In genomic region chr11:828501-829115, GRCh38 we compare ENCODE assay signal across 11 cellular contexts. TPM values are rescaled to one million over a fixed set of nuclear protein-coding genes. Genes with fewer than 3 reads are reported as not detected.
DNase-seq lines count a peak whose midpoint lies in the region; ATAC-seq, FAIRE-seq and TF ChIP-seq lines count a peak whose summit lies in the region.
"Had no signal": no experiment of that assay in that cellular context is flagged by ENCODE, and none has a peak within 500 bp of the region (broad histone marks: within the 10 kb centered on the region; RNA-seq: fewer than 3 reads in every experiment).

No MANE protein-coding gene starts in this region.

- FAIRE-seq in HepG2 (lab: Jason Lieb, UNC), result no peak
- FAIRE-seq: A204.1 had no signal

- H3K4me1 ChIP-seq in HepG2 (ENCODE audit: insufficient read depth, low read length), result peaks cover 71% of the 10 kb centered on the region

- TF ChIP-seq CTCF in HepG2 (CRISPR knock-in tag; IDR thresholded peaks at IDR 0.05), result no peak

- H3K27ac ChIP-seq in HepG2 (ENCODE audit: extremely low read length, insufficient read depth, low read length), result no peak overlapping the region
- H3K27ac ChIP-seq: SJSA1 had no signal

- H3K9ac ChIP-seq in HepG2 (ENCODE audit: insufficient read depth, low read depth, low read length), result no peak overlapping the region

- ATAC-seq in activated naive CD8-positive, alpha-beta T cell treated with anti-CD3 and anti-CD28 coated beads, Interleukin-2, amount 10 ng/mL, durations not matched to agents 7 days and 5 days (ENCODE audit: low read depth), result no peak
- ATAC-seq in HepG2, result no peak
- ATAC-seq in stimulated activated memory B cell treated with anti-CD40 and anti-IgM and Interleukin-4, amounts not matched to agents 10 μg/mL and 1 μg/mL and 100 μg/mL, for 72 hours, result no peak
- ATAC-seq in GM18868 (IDR thresholded peaks at IDR 0.05; ENCODE audit: unreplicated experiment), result no peak

- no peak overlapping the region for H3K27ac Mint-ChIP-seq in T-helper 1 cell treated with Interleukin-12 subunit alpha and Interleukin-12 subunit beta and Interleukin-4 antibody, amounts not matched to agents 30 μg/mL and 1 μg/mL, for 36 hours
- H3K27ac Mint-ChIP-seq in activated naive CD8-positive, alpha-beta T cell treated with anti-CD3 and anti-CD28 coated beads, Interleukin-2, amount 10 ng/mL, durations not matched to agents 7 days and 5 days, result no peak overlapping the region
- H3K27ac Mint-ChIP-seq in stimulated activated memory B cell treated with anti-CD40 and anti-IgM and Interleukin-4, amounts not matched to agents 10 μg/mL and 1 μg/mL and 100 μg/mL, for 72 hours, result peak overlapping the region; percentile 48

- H3K36me3 Mint-ChIP-seq in T-helper 1 cell treated with Interleukin-12 subunit alpha and Interleukin-12 subunit beta and Interleukin-4 antibody, amounts not matched to agents 30 μg/mL and 1 μg/mL, for 36 hours (ENCODE audit: low read depth), result peaks cover 6% of the 10 kb centered on the region
- H3K36me3 Mint-ChIP-seq in activated naive CD8-positive, alpha-beta T cell treated with anti-CD3 and anti-CD28 coated beads, Interleukin-2, amount 10 ng/mL, durations not matched to agents 7 days and 5 days, result peaks cover 6% of the 10 kb centered on the region
- H3K36me3 Mint-ChIP-seq in stimulated activated memory B cell treated with anti-CD40 and anti-IgM and Interleukin-4, amounts not matched to agents 10 μg/mL and 1 μg/mL and 100 μg/mL, for 72 hours, result peaks cover 11% of the 10 kb centered on the region

- TF ChIP-seq POLR2A in HepG2 (IDR thresholded peaks at IDR 0.05; ENCODE audit: insufficient read depth in 1 of 2, low read depth in 2 of 2, low read length in 2 of 2), result no peak

- in situ Hi-C loops in HepG2 (cut with HindIII; ENCODE audit: extremely low pct_ligation_motif_present, low pct_unique_long_range_greater_than_20kb), result no loop called here

- WGBS in HepG2 (ENCODE audit: low lambda C conversion rate), result 88% methylated on average over 5 of the region's 20 CpGs

- no peaks in the 10 kb centered on the region for H4K20me1 ChIP-seq in HepG2 (ENCODE audit: insufficient read depth, low read length)

- peaks cover 41% of the 10 kb centered on the region for H3K27me3 Mint-ChIP-seq in T-helper 1 cell treated with Interleukin-12 subunit alpha and Interleukin-12 subunit beta and Interleukin-4 antibody, amounts not matched to agents 30 μg/mL and 1 μg/mL, for 36 hours (ENCODE audit: low read depth)
- peaks cover 30% of the 10 kb centered on the region for H3K27me3 Mint-ChIP-seq in activated naive CD8-positive, alpha-beta T cell treated with anti-CD3 and anti-CD28 coated beads, Interleukin-2, amount 10 ng/mL, durations not matched to agents 7 days and 5 days
- peaks cover 23% of the 10 kb centered on the region for H3K27me3 Mint-ChIP-seq in stimulated activated memory B cell treated with anti-CD40 and anti-IgM and Interleukin-4, amounts not matched to agents 10 μg/mL and 1 μg/mL and 100 μg/mL, for 72 hours

- peaks cover 4% of the 10 kb centered on the region for H3K4me1 Mint-ChIP-seq in T-helper 1 cell treated with Interleukin-12 subunit alpha and Interleukin-12 subunit beta and Interleukin-4 antibody, amounts not matched to agents 30 μg/mL and 1 μg/mL, for 36 hours (ENCODE audit: low read depth)
- H3K4me1 Mint-ChIP-seq in activated naive CD8-positive, alpha-beta T cell treated with anti-CD3 and anti-CD28 coated beads, Interleukin-2, amount 10 ng/mL, durations not matched to agents 7 days and 5 days, result peaks cover 16% of the 10 kb centered on the region
- peaks cover 56% of the 10 kb centered on the region for H3K4me1 Mint-ChIP-seq in stimulated activated memory B cell treated with anti-CD40 and anti-IgM and Interleukin-4, amounts not matched to agents 10 μg/mL and 1 μg/mL and 100 μg/mL, for 72 hours

- no peak overlapping the region for H2AFZ ChIP-seq in HepG2 (ENCODE audit: low read length)

- POLR2A ChIA-PET in activated naive CD8-positive, alpha-beta T cell treated with anti-CD3 and anti-CD28 coated beads, Interleukin-2, amount 10 ng/mL, durations not matched to agents 7 days and 5 days (lab: Charles Lee), result interaction anchor here (2.1 to 9.6 kb wide), 3 partner anchors 9 to 20 kb away, joined by 8 to 67 read pairs (median 39); partner anchors contain the start of genes PNPLA2, POLR2L, RPLP2 and TSPAN4
- POLR2A ChIA-PET in HepG2 (lab: Yijun Ruan, JAX), result interaction anchor here (1.8 to 16.1 kb wide), 3 partner anchors 10 to 19 kb away, joined by 9 to 264 read pairs (median 141); partner anchors contain the start of genes PNPLA2, POLR2L, RPLP2 and TSPAN4

- no peaks in the 10 kb centered on the region for H3K9me3 ChIP-seq in HepG2 (ENCODE audit: low read length)
- H3K9me3 ChIP-seq: SJSA1 had no signal

- H3K36me3 ChIP-seq in HepG2 (replicated peaks in 1 of 2; ENCODE audit: control insufficient read depth in 1 of 2, insufficient read depth in 2 of 2, low read length in 2 of 2), result peaks cover 1 to 12% of the 10 kb centered on the region in 2 experiments; a peak in 2 of 5 replicates

- peak overlapping the region in 1 of 3 experiments; percentile 80; a peak in 1 of 6 replicates for H3K4me3 ChIP-seq in HepG2 (replicated peaks in 1 of 3; ENCODE audit: insufficient read depth in 1 of 3, low read depth in 2 of 3, low read length in 3 of 3)
- H3K4me3 ChIP-seq: SJSA1 had no signal

- TF ChIP-seq RAD21 in HepG2 (CRISPR knock-in tag; IDR thresholded peaks at IDR 0.05), result no peak

- CTCF ChIA-PET in HepG2 (lab: Yijun Ruan, JAX; ENCODE audit: low intra/inter-chr PET ratio, low total read pairs), result no interaction called here

- peak overlapping the region; percentile 76 for H3K4me3 Mint-ChIP-seq in T-helper 1 cell treated with Interleukin-12 subunit alpha and Interleukin-12 subunit beta and Interleukin-4 antibody, amounts not matched to agents 30 μg/mL and 1 μg/mL, for 36 hours
- H3K4me3 Mint-ChIP-seq in activated naive CD8-positive, alpha-beta T cell treated with anti-CD3 and anti-CD28 coated beads, Interleukin-2, amount 10 ng/mL, durations not matched to agents 7 days and 5 days, result peak overlapping the region; percentile 79
- peak overlapping the region; percentile 79 for H3K4me3 Mint-ChIP-seq in stimulated activated memory B cell treated with anti-CD40 and anti-IgM and Interleukin-4, amounts not matched to agents 10 μg/mL and 1 μg/mL and 100 μg/mL, for 72 hours

- DNase-seq in T-helper 1 cell (no peak), HepG2 (ENCODE audit: low spot score) (no peak), NCI-H1694 (lab: John Stamatoyannopoulos, UW) (no peak)
- no peak for DNase-seq in activated naive CD8-positive, alpha-beta T cell treated with anti-CD3 and anti-CD28 coated beads, Interleukin-2, amount 10 ng/mL, durations not matched to agents 7 days and 5 days
- no peak for DNase-seq in central memory CD4-positive, alpha-beta T cell
- DNase-seq: NCI-H1436 treated with DMSO at 0.1 percent for 48 hours had no signal

- BruUV-seq in HepG2 (replicated peaks; lab: Mats Ljungman, UMichigan), result no TSS peak

- peaks cover 2% of the 10 kb centered on the region for H3K79me2 ChIP-seq in HepG2 (ENCODE audit: insufficient read depth, low read length)

- H3K27me3 ChIP-seq in HepG2 (ENCODE audit: control insufficient read depth in 1 of 2, insufficient read depth in 2 of 2, low read length in 2 of 2), result no peaks in the 10 kb centered on the region

- H3K4me2 ChIP-seq in HepG2 (ENCODE audit: low read depth, low read length), result peak overlapping the region; percentile 91; the same call in 1 of the 2 replicates

- intact Hi-C loops in HepG2 (cut with micrococcal nuclease; ENCODE audit: unreplicated experiment), result no loop called here

- TF ChIP-seq EP300 in HepG2 (IDR thresholded peaks at IDR 0.05; ENCODE audit: low read depth in 2 of 2, low read length in 2 of 2), result no peak
- no peak for TF ChIP-seq EP300 in HepG2 (CRISPR knock-in tag; IDR thresholded peaks at IDR 0.05; ENCODE audit: borderline replicate concordance)

- H3K9me3 Mint-ChIP-seq in T-helper 1 cell treated with Interleukin-12 subunit alpha and Interleukin-12 subunit beta and Interleukin-4 antibody, amounts not matched to agents 30 μg/mL and 1 μg/mL, for 36 hours, result no peaks in the 10 kb centered on the region
- H3K9me3 Mint-ChIP-seq in activated naive CD8-positive, alpha-beta T cell treated with anti-CD3 and anti-CD28 coated beads, Interleukin-2, amount 10 ng/mL, durations not matched to agents 7 days and 5 days, result no peaks in the 10 kb centered on the region
- no peaks in the 10 kb centered on the region for H3K9me3 Mint-ChIP-seq in stimulated activated memory B cell treated with anti-CD40 and anti-IgM and Interleukin-4, amounts not matched to agents 10 μg/mL and 1 μg/mL and 100 μg/mL, for 72 hours

RNA-seq across cellular contexts. Expression of gene CRACR2B, which starts 0.9 kb away (rescaled TPM):
- total RNA-seq in activated naive CD8-positive, alpha-beta T cell treated with anti-CD3 and anti-CD28 coated beads, Interleukin-2, amount 10 ng/mL, durations not matched to agents 7 days and 5 days, result 10 to 100 TPM; 10.5 to 11.2 TPM
- total RNA-seq in HepG2 (2016; rRNA removed; fragmentation: Illumina TruSeq; extraction: Trizol), result 8.9 and 14.9 TPM in 2 replicates
- 5.5 and 5.9 TPM in 2 replicates for total RNA-seq in HepG2 (2016; cell fraction: cytosol; rRNA removed; fragmentation: Illumina TruSeq; extraction: Trizol; ENCODE audit: low read depth)
- total RNA-seq in HepG2 (2016; cell fraction: insoluble cytoplasmic fraction; rRNA removed; fragmentation: Illumina TruSeq; extraction: Trizol), result 8.5 and 12.6 TPM in 2 replicates
- 6.6 and 10.0 TPM in 2 replicates for total RNA-seq in HepG2 (2016; cell fraction: membrane; rRNA removed; fragmentation: Illumina TruSeq; extraction: Trizol)
- 10.8 and 16.7 TPM in 2 replicates for total RNA-seq in HepG2 (2016; cell fraction: nucleus; rRNA removed; fragmentation: Illumina TruSeq; extraction: Trizol)
- 21.0 and 27.7 TPM in 2 replicates for polyA plus RNA-seq in HepG2 (2011; rRNA removed)
- 9.8 and 16.5 TPM in 2 replicates for polyA plus RNA-seq in HepG2 (2011; cell fraction: cytosol; rRNA removed)
- polyA plus RNA-seq in HepG2 (2011; cell fraction: nucleus; rRNA removed), result 278 and 343 TPM in 2 replicates
- 10.5 and 14.8 TPM in 2 replicates for polyA plus RNA-seq in HepG2 (2012)
- 8.3 and 10.9 TPM in 2 replicates for polyA plus RNA-seq in HepG2 (2016; cell fraction: cytosol; fragmentation: Illumina TruSeq; extraction: Trizol; ENCODE audit: low read depth)
- polyA plus RNA-seq in HepG2 (2016; cell fraction: insoluble cytoplasmic fraction; fragmentation: Illumina TruSeq; extraction: Trizol; ENCODE audit: low read depth), result 14.8 and 17.4 TPM in 2 replicates
- 11.2 and 14.5 TPM in 2 replicates for polyA plus RNA-seq in HepG2 (2016; cell fraction: membrane; fragmentation: Illumina TruSeq; extraction: Trizol; ENCODE audit: low read depth)
- polyA plus RNA-seq in HepG2 (2016; cell fraction: nucleus; fragmentation: Illumina TruSeq; extraction: Trizol; ENCODE audit: insufficient read depth, low read depth), result 48.6 and 55.2 TPM in 2 replicates
- 3.4 and 13.9 TPM in 2 replicates for polyA minus RNA-seq in HepG2 (2011; rRNA and poly(A)+ RNA removed; ENCODE audit: low replicate concordance)
- polyA minus RNA-seq in HepG2 (2011; cell fraction: cytosol; rRNA and poly(A)+ RNA removed), result 7.5 and 8.4 TPM in 2 replicates
- polyA minus RNA-seq in HepG2 (2011; cell fraction: nucleus; rRNA and poly(A)+ RNA removed), result 22.7 and 23.2 TPM in 2 replicates
- total RNA-seq: SJSA1 had no signal

RNA-seq across cellular contexts. Expression of gene CD151, which starts 4.1 kb away (rescaled TPM):
- total RNA-seq in activated naive CD8-positive, alpha-beta T cell treated with anti-CD3 and anti-CD28 coated beads, Interleukin-2, amount 10 ng/mL, durations not matched to agents 7 days and 5 days, result 10 to 100 TPM; 36.4 to 37.4 TPM
- 54.0 and 125 TPM in 2 replicates for total RNA-seq in HepG2 (2016; rRNA removed; fragmentation: Illumina TruSeq; extraction: Trizol)
- 31.5 and 37.4 TPM in 2 replicates for total RNA-seq in HepG2 (2016; cell fraction: cytosol; rRNA removed; fragmentation: Illumina TruSeq; extraction: Trizol; ENCODE audit: low read depth)
- total RNA-seq in HepG2 (2016; cell fraction: insoluble cytoplasmic fraction; rRNA removed; fragmentation: Illumina TruSeq; extraction: Trizol), result 60.0 and 126 TPM in 2 replicates
- total RNA-seq in HepG2 (2016; cell fraction: membrane; rRNA removed; fragmentation: Illumina TruSeq; extraction: Trizol), result 34.7 and 43.1 TPM in 2 replicates
- total RNA-seq in HepG2 (2016; cell fraction: nucleus; rRNA removed; fragmentation: Illumina TruSeq; extraction: Trizol), result 93.4 and 110 TPM in 2 replicates
- 197 and 287 TPM in 2 replicates for polyA plus RNA-seq in HepG2 (2011; rRNA removed)
- 200 and 252 TPM in 2 replicates for polyA plus RNA-seq in HepG2 (2011; cell fraction: cytosol; rRNA removed)
- 375 and 396 TPM in 2 replicates for polyA plus RNA-seq in HepG2 (2011; cell fraction: nucleus; rRNA removed)
- polyA plus RNA-seq in HepG2 (2012), result 93.8 and 141 TPM in 2 replicates
- polyA plus RNA-seq in HepG2 (2016; cell fraction: cytosol; fragmentation: Illumina TruSeq; extraction: Trizol; ENCODE audit: low read depth), result 36.4 and 45.9 TPM in 2 replicates
- polyA plus RNA-seq in HepG2 (2016; cell fraction: insoluble cytoplasmic fraction; fragmentation: Illumina TruSeq; extraction: Trizol; ENCODE audit: low read depth), result 54.8 and 63.7 TPM in 2 replicates
- polyA plus RNA-seq in HepG2 (2016; cell fraction: membrane; fragmentation: Illumina TruSeq; extraction: Trizol; ENCODE audit: low read depth), result 41.9 and 45.5 TPM in 2 replicates
- polyA plus RNA-seq in HepG2 (2016; cell fraction: nucleus; fragmentation: Illumina TruSeq; extraction: Trizol; ENCODE audit: insufficient read depth, low read depth), result 208 and 218 TPM in 2 replicates
- polyA minus RNA-seq in HepG2 (2011; rRNA and poly(A)+ RNA removed; ENCODE audit: low replicate concordance), result 312 and 492 TPM in 2 replicates
- polyA minus RNA-seq in HepG2 (2011; cell fraction: cytosol; rRNA and poly(A)+ RNA removed), result 90.0 and 90.8 TPM in 2 replicates
- polyA minus RNA-seq in HepG2 (2011; cell fraction: nucleus; rRNA and poly(A)+ RNA removed), result 60.9 and 80.8 TPM in 2 replicates

RNA-seq across cellular contexts. Expression of gene PNPLA2, which starts 9.9 kb away (rescaled TPM):
- 100 to 1,000 TPM; 110 to 125 TPM for total RNA-seq in activated naive CD8-positive, alpha-beta T cell treated with anti-CD3 and anti-CD28 coated beads, Interleukin-2, amount 10 ng/mL, durations not matched to agents 7 days and 5 days
- total RNA-seq in HepG2 (2016; rRNA removed; fragmentation: Illumina TruSeq; extraction: Trizol), result 4.8 and 10.5 TPM in 2 replicates
- 3.8 and 4.1 TPM in 2 replicates for total RNA-seq in HepG2 (2016; cell fraction: cytosol; rRNA removed; fragmentation: Illumina TruSeq; extraction: Trizol; ENCODE audit: low read depth)
- total RNA-seq in HepG2 (2016; cell fraction: insoluble cytoplasmic fraction; rRNA removed; fragmentation: Illumina TruSeq; extraction: Trizol), result 4.0 and 11.4 TPM in 2 replicates
- total RNA-seq in HepG2 (2016; cell fraction: membrane; rRNA removed; fragmentation: Illumina TruSeq; extraction: Trizol), result 4.4 and 5.4 TPM in 2 replicates
- total RNA-seq in HepG2 (2016; cell fraction: nucleus; rRNA removed; fragmentation: Illumina TruSeq; extraction: Trizol), result 17.2 and 23.5 TPM in 2 replicates
- polyA plus RNA-seq in HepG2 (2011; rRNA removed), result 43.2 and 58.1 TPM in 2 replicates
- polyA plus RNA-seq in HepG2 (2011; cell fraction: cytosol; rRNA removed), result 7.3 and 12.8 TPM in 2 replicates
- polyA plus RNA-seq in HepG2 (2011; cell fraction: nucleus; rRNA removed), result 830 and 954 TPM in 2 replicates
- 70.1 and 82.8 TPM in 2 replicates for polyA plus RNA-seq in HepG2 (2012)
- 4.8 and 6.6 TPM in 2 replicates for polyA plus RNA-seq in HepG2 (2016; cell fraction: cytosol; fragmentation: Illumina TruSeq; extraction: Trizol; ENCODE audit: low read depth)
- polyA plus RNA-seq in HepG2 (2016; cell fraction: insoluble cytoplasmic fraction; fragmentation: Illumina TruSeq; extraction: Trizol; ENCODE audit: low read depth), result 14.6 and 20.2 TPM in 2 replicates
- 7.5 and 10.2 TPM in 2 replicates for polyA plus RNA-seq in HepG2 (2016; cell fraction: membrane; fragmentation: Illumina TruSeq; extraction: Trizol; ENCODE audit: low read depth)
- 77.9 and 79.1 TPM in 2 replicates for polyA plus RNA-seq in HepG2 (2016; cell fraction: nucleus; fragmentation: Illumina TruSeq; extraction: Trizol; ENCODE audit: insufficient read depth, low read depth)
- 60.4 and 150 TPM in 2 replicates for polyA minus RNA-seq in HepG2 (2011; rRNA and poly(A)+ RNA removed; ENCODE audit: low replicate concordance)
- polyA minus RNA-seq in HepG2 (2011; cell fraction: cytosol; rRNA and poly(A)+ RNA removed), result 24.0 and 31.5 TPM in 2 replicates
- 135 and 151 TPM in 2 replicates for polyA minus RNA-seq in HepG2 (2011; cell fraction: nucleus; rRNA and poly(A)+ RNA removed)

RNA-seq across cellular contexts. Expression of gene POLR2L, which starts 13.7 kb away (rescaled TPM):
- total RNA-seq in activated naive CD8-positive, alpha-beta T cell treated with anti-CD3 and anti-CD28 coated beads, Interleukin-2, amount 10 ng/mL, durations not matched to agents 7 days and 5 days, result 10 to 100 TPM; 76.7 to 78.9 TPM
- total RNA-seq in HepG2 (2016; rRNA removed; fragmentation: Illumina TruSeq; extraction: Trizol), result 114 and 146 TPM in 2 replicates
- 37.0 and 48.5 TPM in 2 replicates for total RNA-seq in HepG2 (2016; cell fraction: cytosol; rRNA removed; fragmentation: Illumina TruSeq; extraction: Trizol; ENCODE audit: low read depth)
- 113 and 136 TPM in 2 replicates for total RNA-seq in HepG2 (2016; cell fraction: insoluble cytoplasmic fraction; rRNA removed; fragmentation: Illumina TruSeq; extraction: Trizol)
- total RNA-seq in HepG2 (2016; cell fraction: membrane; rRNA removed; fragmentation: Illumina TruSeq; extraction: Trizol), result 68.6 and 79.8 TPM in 2 replicates
- 34.9 and 39.5 TPM in 2 replicates for total RNA-seq in HepG2 (2016; cell fraction: nucleus; rRNA removed; fragmentation: Illumina TruSeq; extraction: Trizol)
- 104 and 115 TPM in 2 replicates for polyA plus RNA-seq in HepG2 (2011; rRNA removed)
- polyA plus RNA-seq in HepG2 (2011; cell fraction: cytosol; rRNA removed), result 35.1 and 78.0 TPM in 2 replicates
- 44.7 and 47.4 TPM in 2 replicates for polyA plus RNA-seq in HepG2 (2011; cell fraction: nucleus; rRNA removed)
- 57.4 and 93.8 TPM in 2 replicates for polyA plus RNA-seq in HepG2 (2012)
- polyA plus RNA-seq in HepG2 (2016; cell fraction: cytosol; fragmentation: Illumina TruSeq; extraction: Trizol; ENCODE audit: low read depth), result 58.6 and 89.5 TPM in 2 replicates
- polyA plus RNA-seq in HepG2 (2016; cell fraction: insoluble cytoplasmic fraction; fragmentation: Illumina TruSeq; extraction: Trizol; ENCODE audit: low read depth), result 221 and 225 TPM in 2 replicates
- polyA plus RNA-seq in HepG2 (2016; cell fraction: membrane; fragmentation: Illumina TruSeq; extraction: Trizol; ENCODE audit: low read depth), result 90.2 and 102 TPM in 2 replicates
- 84.0 and 90.2 TPM in 2 replicates for polyA plus RNA-seq in HepG2 (2016; cell fraction: nucleus; fragmentation: Illumina TruSeq; extraction: Trizol; ENCODE audit: insufficient read depth, low read depth)
- polyA minus RNA-seq in HepG2 (2011; rRNA and poly(A)+ RNA removed; ENCODE audit: low replicate concordance), result 129 and 143 TPM in 2 replicates
- polyA minus RNA-seq in HepG2 (2011; cell fraction: cytosol; rRNA and poly(A)+ RNA removed), result 35.6 and 37.0 TPM in 2 replicates
- polyA minus RNA-seq in HepG2 (2011; cell fraction: nucleus; rRNA and poly(A)+ RNA removed), result 27.3 and 33.1 TPM in 2 replicates

RNA-seq across cellular contexts. Expression of gene TSPAN4, which starts 14.0 kb away (rescaled TPM):
- 10 to 100 TPM; 19.0 to 20.3 TPM for total RNA-seq in activated naive CD8-positive, alpha-beta T cell treated with anti-CD3 and anti-CD28 coated beads, Interleukin-2, amount 10 ng/mL, durations not matched to agents 7 days and 5 days
- 13.2 and 31.7 TPM in 2 replicates for total RNA-seq in HepG2 (2016; rRNA removed; fragmentation: Illumina TruSeq; extraction: Trizol)
- 8.9 and 10.0 TPM in 2 replicates for total RNA-seq in HepG2 (2016; cell fraction: cytosol; rRNA removed; fragmentation: Illumina TruSeq; extraction: Trizol; ENCODE audit: low read depth)
- total RNA-seq in HepG2 (2016; cell fraction: insoluble cytoplasmic fraction; rRNA removed; fragmentation: Illumina TruSeq; extraction: Trizol), result 12.0 and 31.8 TPM in 2 replicates
- total RNA-seq in HepG2 (2016; cell fraction: membrane; rRNA removed; fragmentation: Illumina TruSeq; extraction: Trizol), result 11.0 and 13.5 TPM in 2 replicates
- total RNA-seq in HepG2 (2016; cell fraction: nucleus; rRNA removed; fragmentation: Illumina TruSeq; extraction: Trizol), result 26.1 and 32.6 TPM in 2 replicates
- 68.3 and 88.5 TPM in 2 replicates for polyA plus RNA-seq in HepG2 (2011; rRNA removed)
- polyA plus RNA-seq in HepG2 (2011; cell fraction: cytosol; rRNA removed), result 60.2 and 113 TPM in 2 replicates
- polyA plus RNA-seq in HepG2 (2011; cell fraction: nucleus; rRNA removed), result 232 and 327 TPM in 2 replicates
- 22.7 and 28.5 TPM in 2 replicates for polyA plus RNA-seq in HepG2 (2012)
- polyA plus RNA-seq in HepG2 (2016; cell fraction: cytosol; fragmentation: Illumina TruSeq; extraction: Trizol; ENCODE audit: low read depth), result 10.4 TPM in 2 replicates
- polyA plus RNA-seq in HepG2 (2016; cell fraction: insoluble cytoplasmic fraction; fragmentation: Illumina TruSeq; extraction: Trizol; ENCODE audit: low read depth), result 11.8 and 12.7 TPM in 2 replicates
- polyA plus RNA-seq in HepG2 (2016; cell fraction: membrane; fragmentation: Illumina TruSeq; extraction: Trizol; ENCODE audit: low read depth), result 8.5 and 12.0 TPM in 2 replicates
- polyA plus RNA-seq in HepG2 (2016; cell fraction: nucleus; fragmentation: Illumina TruSeq; extraction: Trizol; ENCODE audit: insufficient read depth, low read depth), result 59.4 and 62.8 TPM in 2 replicates
- polyA minus RNA-seq in HepG2 (2011; rRNA and poly(A)+ RNA removed; ENCODE audit: low replicate concordance), result 59.6 and 124 TPM in 2 replicates
- 24.9 and 25.9 TPM in 2 replicates for polyA minus RNA-seq in HepG2 (2011; cell fraction: cytosol; rRNA and poly(A)+ RNA removed)
- 16.4 and 16.9 TPM in 2 replicates for polyA minus RNA-seq in HepG2 (2011; cell fraction: nucleus; rRNA and poly(A)+ RNA removed)

Comparison
In these comparisons a context has a peak if more than half of its experiments do, and no peak if none do; other contexts are left out.
1. RNA of gene PNPLA2, which starts 9.9 kb away (total RNA-seq): 110 to 125 TPM in activated naive CD8-positive, alpha-beta T cell treated with anti-CD3 and anti-CD28 coated beads, Interleukin-2, amount 10 ng/mL, durations not matched to agents 7 days and 5 days; 3.8 to 23.5 TPM in HepG2; every median in the first group is over 4 times any median in the second.
2. Peak in every context shown above with its lines, with median percentiles within 50 percentile points of each other: H3K4me3 Mint-ChIP-seq.